Comparison of ENCODE assay signal across 23 cellular contexts in genomic region chr11:7272373-7272772, GRCh38. TPM values are rescaled to one million over a fixed set of nuclear protein-coding genes. Genes with fewer than 3 reads are reported as not detected.
A peak's percentile ranks its signal among the peaks of the same experiment; 100 is the strongest.
DNase-seq lines count a peak whose midpoint lies in the region; ATAC-seq, FAIRE-seq and TF ChIP-seq lines count a peak whose summit lies in the region.
"Had no signal": no experiment of that assay in that cellular context is flagged by ENCODE, and none has a peak within 500 bp of the region (broad histone marks: within the 10 kb centered on the region; RNA-seq: fewer than 3 reads in every experiment).

No MANE protein-coding gene starts in this region.

- ATAC-seq in HepG2 = no peak
- ATAC-seq in right lobe of liver = no peak

- POLR2A ChIA-PET in HepG2 (lab: Yijun Ruan, JAX) = no interaction called here

- H3K36me3 Mint-ChIP-seq in activated T-helper 1 cell treated with anti-CD3 and anti-CD28 coated beads, Interleukin-12 subunit alpha, Interleukin-12 subunit beta, Interleukin-2, Interleukin-4 antibody, amounts not matched to agents 30 ng/mL and 10 ng/mL and 1 ng/mL, durations not matched to agents 14 hours and 24 hours and 36 hours (ENCODE audit: low read depth) = no peaks in the 10 kb centered on the region
- H3K36me3 Mint-ChIP-seq: CD8-positive, alpha-beta memory T cell had no signal

- no peak for TF ChIP-seq EP300 in HepG2 (IDR thresholded peaks at IDR 0.05; ENCODE audit: low read depth in 2 of 2, low read length in 2 of 2)
- TF ChIP-seq EP300 in HepG2 (CRISPR knock-in tag; IDR thresholded peaks at IDR 0.05; ENCODE audit: borderline replicate concordance) = no peak

- BruUV-seq in HepG2 (replicated peaks; lab: Mats Ljungman, UMichigan) = no TSS peak

- TF ChIP-seq CTCF in HepG2 (CRISPR knock-in tag; IDR thresholded peaks at IDR 0.05) (no peak), right lobe of liver (IDR thresholded peaks at IDR 0.05) (no peak), epithelial cell of esophagus (IDR thresholded peaks at IDR 0.05; ENCODE audit: insufficient read depth, low read depth, low read length, missing control alignments) (no peak)

- no peaks in the 10 kb centered on the region for H3K4me1 ChIP-seq in HepG2 (ENCODE audit: insufficient read depth, low read length)
- no peaks in the 10 kb centered on the region for H3K4me1 ChIP-seq in right lobe of liver
- H3K4me1 ChIP-seq: SJSA1 had no signal

- H3K36me3 ChIP-seq in HepG2 (replicated peaks in 1 of 2; ENCODE audit: control insufficient read depth in 1 of 2, insufficient read depth in 2 of 2, low read length in 2 of 2) (no peaks in the 10 kb centered on the region), right lobe of liver (no peaks in the 10 kb centered on the region)
- H3K36me3 ChIP-seq: SJSA1 had no signal

- H3K9ac ChIP-seq in HepG2 (ENCODE audit: insufficient read depth, low read depth, low read length) = no peak overlapping the region

- H3K4me3 ChIP-seq in HepG2 (replicated peaks in 1 of 3; ENCODE audit: insufficient read depth in 1 of 3, low read depth in 2 of 3, low read length in 3 of 3) = no peak overlapping the region
- H3K4me3 ChIP-seq in right lobe of liver = no peak overlapping the region
- no peak overlapping the region for H3K4me3 ChIP-seq in epithelial cell of esophagus (ENCODE audit: low read length)
- H3K4me3 ChIP-seq: SJSA1 had no signal

- H3K4me1 Mint-ChIP-seq in activated T-helper 1 cell treated with anti-CD3 and anti-CD28 coated beads, Interleukin-12 subunit alpha, Interleukin-12 subunit beta, Interleukin-2, Interleukin-4 antibody, amounts not matched to agents 30 ng/mL and 10 ng/mL and 1 ng/mL, durations not matched to agents 14 hours and 24 hours and 36 hours (ENCODE audit: low read depth) = no peaks in the 10 kb centered on the region
- H3K4me1 Mint-ChIP-seq: CD8-positive, alpha-beta memory T cell had no signal

- H3K27ac ChIP-seq in HepG2 (ENCODE audit: extremely low read length, insufficient read depth, low read length) = no peak overlapping the region
- H3K27ac ChIP-seq in right lobe of liver = no peak overlapping the region
- H3K27ac ChIP-seq: C4-2B, SJSA1 had no signal

- H4K20me1 ChIP-seq in HepG2 (ENCODE audit: insufficient read depth, low read length) = no peaks in the 10 kb centered on the region

- H3K27me3 ChIP-seq in HepG2 (ENCODE audit: control insufficient read depth in 1 of 2, insufficient read depth in 2 of 2, low read length in 2 of 2) (no peaks in the 10 kb centered on the region), right lobe of liver (no peaks in the 10 kb centered on the region)
- H3K27me3 ChIP-seq: SJSA1 had no signal

- no peaks in the 10 kb centered on the region for H3K79me2 ChIP-seq in HepG2 (ENCODE audit: insufficient read depth, low read length)

- H3K9me3 ChIP-seq in HepG2 (ENCODE audit: low read length) (no peaks in the 10 kb centered on the region), right lobe of liver (no peaks in the 10 kb centered on the region)
- H3K9me3 ChIP-seq: SJSA1 had no signal

- no peak for TF ChIP-seq RAD21 in HepG2 (CRISPR knock-in tag; IDR thresholded peaks at IDR 0.05)

- H3K27ac Mint-ChIP-seq in activated T-helper 1 cell treated with anti-CD3 and anti-CD28 coated beads, Interleukin-12 subunit alpha, Interleukin-12 subunit beta, Interleukin-2, Interleukin-4 antibody, amounts not matched to agents 30 ng/mL and 10 ng/mL and 1 ng/mL, durations not matched to agents 14 hours and 24 hours and 36 hours = peak overlapping the region; percentile 3
- H3K27ac Mint-ChIP-seq: CD8-positive, alpha-beta memory T cell; H9 had no signal

- WGBS in HepG2 (ENCODE audit: low lambda C conversion rate) = 0% methylated on average over 2 of the region's 2 CpGs
- 53% methylated on average over 2 of the region's 2 CpGs for WGBS in right lobe of liver (ENCODE audit: insufficient coverage, low coverage, low lambda C conversion rate, missing lambda C conversion rate)

- peaks cover 3% of the 10 kb centered on the region for H3K27me3 Mint-ChIP-seq in activated T-helper 1 cell treated with anti-CD3 and anti-CD28 coated beads, Interleukin-12 subunit alpha, Interleukin-12 subunit beta, Interleukin-2, Interleukin-4 antibody, amounts not matched to agents 30 ng/mL and 10 ng/mL and 1 ng/mL, durations not matched to agents 14 hours and 24 hours and 36 hours (ENCODE audit: insufficient read depth)

- no peak for DNase-seq in HepG2 (ENCODE audit: low spot score)
- no peak for DNase-seq in right lobe of liver
- no peak for DNase-seq in activated T-helper 1 cell treated with anti-CD3 and anti-CD28 coated beads, Interleukin-12 subunit alpha, Interleukin-12 subunit beta, Interleukin-2, Interleukin-4 antibody, amounts not matched to agents 30 ng/mL and 10 ng/mL and 1 ng/mL, durations not matched to agents 14 hours and 24 hours and 36 hours (ENCODE audit: low spot score)
- peak; percentile 19 for DNase-seq in epithelial cell of esophagus (ENCODE audit: low read depth)
- no peak for DNase-seq in activated naive CD4-positive, alpha-beta T cell treated with Interleukin-2 at 50 U/mL for 16 hours
- DNase-seq in activated CD4-positive, alpha-beta T cell treated with anti-CD3 and anti-CD28 coated beads, Interleukin-2, amount 50 U/mL, for 48 hours = no peak
- DNase-seq in inferior parietal cortex (ENCODE audit: extremely low spot score) = no peak
- DNase-seq: 8988T; Calu3; CD8-positive, alpha-beta memory T cell; DMS153; H9; KG1; NCI-H1092 treated with DMSO at 0.1 percent for 48 hours; NCI-H2029 treated with DMSO at 0.1 percent for 48 hours; NCI-H2171; NCI-H345; NCI-H524 treated with DMSO at 0.1 percent for 48 hours; SW 1271 had no signal

- FAIRE-seq in HepG2 (lab: Jason Lieb, UNC) = no peak
- FAIRE-seq: G401.6, RCC 7860 had no signal

- H3K9me3 Mint-ChIP-seq in activated T-helper 1 cell treated with anti-CD3 and anti-CD28 coated beads, Interleukin-12 subunit alpha, Interleukin-12 subunit beta, Interleukin-2, Interleukin-4 antibody, amounts not matched to agents 30 ng/mL and 10 ng/mL and 1 ng/mL, durations not matched to agents 14 hours and 24 hours and 36 hours = no peaks in the 10 kb centered on the region
- H3K9me3 Mint-ChIP-seq: H9 had no signal

- in situ Hi-C loops in HepG2 (cut with HindIII; ENCODE audit: extremely low pct_ligation_motif_present, low pct_unique_long_range_greater_than_20kb) = no loop called here

- no peak overlapping the region for H3K4me2 ChIP-seq in HepG2 (ENCODE audit: low read depth, low read length)

- TF ChIP-seq POLR2A in HepG2 (IDR thresholded peaks at IDR 0.05; ENCODE audit: insufficient read depth in 1 of 2, low read depth in 2 of 2, low read length in 2 of 2) = no peak
- TF ChIP-seq POLR2A in right lobe of liver (IDR thresholded peaks at IDR 0.05) = no peak

- intact Hi-C loops in HepG2 (cut with micrococcal nuclease; ENCODE audit: unreplicated experiment) = no loop called here
- intact Hi-C loops in right lobe of liver (cut with DNase I) = loop anchor here in 1 of 2 donors (10.0 kb wide), 1 partner anchor 128 kb away; no protein-coding TSS in a partner anchor
- intact Hi-C loops in activated T-helper 1 cell treated with anti-CD3 and anti-CD28 coated beads, Interleukin-12 subunit alpha, Interleukin-12 subunit beta, Interleukin-2, Interleukin-4 antibody, amounts not matched to agents 30 ng/mL and 10 ng/mL and 1 ng/mL, durations not matched to agents 14 hours and 24 hours and 36 hours (cut with micrococcal nuclease) = loop anchor here (10.0 kb wide), 2 partner anchors 172 to 458 kb away; no protein-coding TSS in a partner anchor

- H2AFZ ChIP-seq in HepG2 (ENCODE audit: low read length) = no peak overlapping the region

- H3K4me3 Mint-ChIP-seq in activated T-helper 1 cell treated with anti-CD3 and anti-CD28 coated beads, Interleukin-12 subunit alpha, Interleukin-12 subunit beta, Interleukin-2, Interleukin-4 antibody, amounts not matched to agents 30 ng/mL and 10 ng/mL and 1 ng/mL, durations not matched to agents 14 hours and 24 hours and 36 hours = no peak overlapping the region
- H3K4me3 Mint-ChIP-seq: CD8-positive, alpha-beta memory T cell; H9 had no signal

- CTCF ChIA-PET in HepG2 (lab: Yijun Ruan, JAX; ENCODE audit: low intra/inter-chr PET ratio, low total read pairs) = no interaction called here

TF ChIP-seq in HepG2, 621 proteins besides CTCF, POLR2A, EP300 and RAD21 (continues in another document):
- TF ChIP-seq RNF2 (conservative IDR thresholded peaks at IDR 0.05; ENCODE audit: low read depth) = no peak

RNA-seq across cellular contexts. Expression of gene SYT9, which starts 20.7 kb away (rescaled TPM):
- total RNA-seq in HepG2 (2016; rRNA removed; fragmentation: Illumina TruSeq; extraction: Trizol) (not detected in 2 replicates), right lobe of liver (10 to 100 TPM in 2 of 6 experiments, 1 to 10 TPM in 4; 3.0 to 12.6 (median 4.5) TPM)
- not detected in 2 replicates for total RNA-seq in HepG2 (2016; cell fraction: cytosol; rRNA removed; fragmentation: Illumina TruSeq; extraction: Trizol; ENCODE audit: low read depth)
- total RNA-seq in HepG2 (2016; cell fraction: insoluble cytoplasmic fraction; rRNA removed; fragmentation: Illumina TruSeq; extraction: Trizol) = not detected in 2 replicates
- total RNA-seq in HepG2 (2016; cell fraction: membrane; rRNA removed; fragmentation: Illumina TruSeq; extraction: Trizol) = not detected in 2 replicates
- total RNA-seq in HepG2 (2016; cell fraction: nucleus; rRNA removed; fragmentation: Illumina TruSeq; extraction: Trizol) = not detected in 2 replicates
- polyA plus RNA-seq in HepG2 (2011; rRNA removed) = not detected in 2 replicates
- polyA plus RNA-seq in HepG2 (2011; cell fraction: cytosol; rRNA removed) = not detected in 2 replicates
- polyA plus RNA-seq in HepG2 (2011; cell fraction: nucleus; rRNA removed) = not detected in 2 replicates
- not detected in 2 replicates for polyA plus RNA-seq in HepG2 (2012)
- polyA plus RNA-seq in HepG2 (2016; cell fraction: cytosol; fragmentation: Illumina TruSeq; extraction: Trizol; ENCODE audit: low read depth) = not detected in 2 replicates
- not detected in 2 replicates for polyA plus RNA-seq in HepG2 (2016; cell fraction: insoluble cytoplasmic fraction; fragmentation: Illumina TruSeq; extraction: Trizol; ENCODE audit: low read depth)
- polyA plus RNA-seq in HepG2 (2016; cell fraction: membrane; fragmentation: Illumina TruSeq; extraction: Trizol; ENCODE audit: low read depth) = not detected in 2 replicates
- polyA plus RNA-seq in HepG2 (2016; cell fraction: nucleus; fragmentation: Illumina TruSeq; extraction: Trizol; ENCODE audit: insufficient read depth, low read depth) = not detected in 2 replicates
- polyA minus RNA-seq in HepG2 (2011; rRNA and poly(A)+ RNA removed; ENCODE audit: low replicate concordance) = not detected in 2 replicates
- not detected in 2 replicates for polyA minus RNA-seq in HepG2 (2011; cell fraction: cytosol; rRNA and poly(A)+ RNA removed)
- not detected in 2 replicates for polyA minus RNA-seq in HepG2 (2011; cell fraction: nucleus; rRNA and poly(A)+ RNA removed)
- total RNA-seq in activated T-helper 1 cell treated with anti-CD3 and anti-CD28 coated beads, Interleukin-12 subunit alpha, Interleukin-12 subunit beta, Interleukin-2, Interleukin-4 antibody, amounts not matched to agents 30 ng/mL and 10 ng/mL and 1 ng/mL, durations not matched to agents 14 hours and 24 hours and 36 hours = not detected in 2 replicates
- total RNA-seq: Calu3; CD8-positive, alpha-beta memory T cell; SJSA1 had no signal
- polyA plus RNA-seq: CD8-positive, alpha-beta memory T cell had no signal
